ENCODE assay signal across 11 cellular contexts in the genomic region with DNA sequence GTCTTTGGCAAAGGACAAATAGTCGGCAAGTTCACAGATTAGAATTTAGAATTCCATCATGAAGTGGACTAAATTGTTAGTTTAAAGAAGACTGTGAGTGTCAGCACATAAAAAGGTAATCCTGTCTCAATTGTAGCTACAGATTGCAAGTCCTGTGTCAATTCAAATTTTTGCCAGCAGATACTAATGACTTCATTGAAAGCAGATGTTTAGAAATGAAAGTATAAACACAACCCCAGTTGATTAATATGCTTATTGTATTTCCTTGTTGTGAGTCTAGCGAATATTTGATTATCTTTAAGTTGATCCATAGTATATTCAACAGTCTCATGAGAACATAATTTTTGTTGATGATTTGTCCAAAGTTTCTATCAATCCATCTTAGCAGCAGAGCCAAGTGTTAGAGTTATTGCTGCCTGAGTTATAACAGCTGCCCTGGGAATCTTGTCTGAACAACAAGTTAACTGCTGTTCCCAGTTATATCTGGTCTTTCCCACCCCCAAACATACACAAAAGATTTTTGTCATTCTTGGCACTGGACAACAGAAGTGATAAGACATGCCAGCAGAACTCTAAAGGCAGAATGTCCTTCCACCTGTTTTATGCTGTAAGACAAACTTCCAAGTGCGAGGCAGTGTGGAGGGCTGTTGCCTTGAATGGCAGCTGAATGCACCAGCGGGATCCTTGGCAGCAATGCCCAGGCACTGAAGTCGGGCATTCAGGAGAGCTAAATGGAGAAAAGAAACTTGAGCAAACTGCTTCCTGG. TPM values are rescaled to one million over a fixed set of nuclear protein-coding genes. Genes with fewer than 3 reads are reported as not detected.
DNase-seq lines count a peak whose midpoint lies in the region; ATAC-seq, FAIRE-seq and TF ChIP-seq lines count a peak whose summit lies in the region.
"Had no signal": no experiment of that assay in that cellular context is flagged by ENCODE, and none has a peak within 500 bp of the region (broad histone marks: within the 10 kb centered on the region; RNA-seq: fewer than 3 reads in every experiment).

No MANE protein-coding gene starts in this region.

- no peaks in the 10 kb centered on the region for H3K27me3 ChIP-seq in body of pancreas
- H3K27me3 ChIP-seq in skeletal muscle satellite cell (ENCODE audit: control insufficient read depth, insufficient read depth, low read length): no peaks in the 10 kb centered on the region

- no peak overlapping the region for H3K9ac ChIP-seq in skeletal muscle satellite cell (ENCODE audit: low read depth, low read length)

- intact Hi-C loops in body of pancreas (cut with DNase I): no loop called here

- H3K9me3 ChIP-seq in body of pancreas: no peaks in the 10 kb centered on the region
- no peaks in the 10 kb centered on the region for H3K9me3 ChIP-seq in skeletal muscle satellite cell (replicated peaks; ENCODE audit: low read length)

- H3K4me2 ChIP-seq in skeletal muscle satellite cell (ENCODE audit: low read length): peak overlapping the region; percentile 47

- FAIRE-seq in GM19239 (lab: Jason Lieb, UNC): peak; percentile 56
- FAIRE-seq: islet of Langerhans had no signal

- H3K27ac ChIP-seq in body of pancreas: peak overlapping the region in 3 of 4 donors; percentile 1 to 54 (median 1)

- 18 to 26% methylated on average over 5 of the region's 5 CpGs for WGBS in body of pancreas, 2 donors

- DNase-seq in GM19239 (ENCODE audit: insufficient read length, low spot score) (no peak), body of pancreas (peak; percentile 47 to 76 (median 48)), iris pigment epithelial cell (ENCODE audit: low read depth) (peak; percentile 52), NCI-H146 (lab: John Stamatoyannopoulos, UW) (no peak), DMS114 treated with DMSO at 0.1 percent for 48 hours (lab: John Stamatoyannopoulos, UW; ENCODE audit: unreplicated experiment) (no peak)
- no peak for DNase-seq in activated T-cell treated with anti-CD3 and anti-CD28 coated beads, Interleukin-2, amount 50 U/mL, for 1 hour
- DNase-seq: amniotic stem cell, NCI-H2227 treated with DMSO at 0.1 percent for 48 hours had no signal

- ATAC-seq in body of pancreas (peak; percentile 72), GM19467 (IDR thresholded peaks at IDR 0.05; ENCODE audit: unreplicated experiment) (no peak)

- H3K4me1 ChIP-seq in body of pancreas (peaks cover 19% of the 10 kb centered on the region), skeletal muscle satellite cell (ENCODE audit: control insufficient read depth, insufficient read depth, low read length) (peaks cover 5% of the 10 kb centered on the region)

- H3K4me3 ChIP-seq in body of pancreas (no peak overlapping the region), skeletal muscle satellite cell (ENCODE audit: low read length) (peak overlapping the region; percentile 45)

- no peaks in the 10 kb centered on the region for H3K36me3 ChIP-seq in body of pancreas (replicated peaks in 1 of 2; ENCODE audit: insufficient read depth in 1 of 2, low read depth in 2 of 2)
- no peaks in the 10 kb centered on the region for H3K36me3 ChIP-seq in skeletal muscle satellite cell (ENCODE audit: insufficient read depth, low read length)

- no peak for TF ChIP-seq POLR2A in body of pancreas (IDR thresholded peaks at IDR 0.05)

- TF ChIP-seq CTCF in body of pancreas (IDR thresholded peaks at IDR 0.05): no peak

RNA-seq across cellular contexts. Expression of a gene that starts 21.3 kb away (rescaled TPM):
- 10 to 100 TPM; 19.4 to 21.5 TPM for total RNA-seq in body of pancreas
- 16.6 and 17.5 TPM in 2 replicates for total RNA-seq in skeletal muscle satellite cell (2012; rRNA removed)

Comparison
In these comparisons a context has a peak if more than half of its experiments do, and no peak if none do; other contexts are left out.
1. DNase-seq: peak in body of pancreas (4 of 4) and iris pigment epithelial cell (single experiment); none in GM19239 (single experiment), activated T-cell treated with anti-CD3 and anti-CD28 coated beads, Interleukin-2, amount 50 U/mL, for 1 hour (single experiment), NCI-H146 (single experiment) and DMS114 treated with DMSO at 0.1 percent for 48 hours (single experiment).